In genomic region chr6:57205550-57206328, GRCh38 we compare ENCODE assay signal across 1 cellular context.
A peak's percentile ranks its signal among the peaks of the same experiment; 100 is the strongest.
TF ChIP-seq lines count a peak whose summit lies in the region.

No MANE protein-coding gene starts in this region.

TF ChIP-seq in HEK293, 187 proteins besides CTCF, POLR2A, EP300 and RAD21:
- TF ChIP-seq ZNF623 (tag by site-specific recombination; IDR thresholded peaks at IDR 0.05) (no peak), ZNF664 (tag by site-specific recombination; IDR thresholded peaks at IDR 0.05) (peak; percentile 65), ZNF169 (tag by site-specific recombination; IDR thresholded peaks at IDR 0.05) (no peak), ZBTB44 (tag by site-specific recombination; IDR thresholded peaks at IDR 0.05) (no peak), BCL6B (tag by site-specific recombination; IDR thresholded peaks at IDR 0.05) (no peak), ZNF394 (tag by site-specific recombination; IDR thresholded peaks at IDR 0.05; ENCODE audit: borderline replicate concordance) (no peak), ZNF18 (tag by site-specific recombination; IDR thresholded peaks at IDR 0.05) (no peak), TCF7L2 (IDR thresholded peaks at IDR 0.05; ENCODE audit: borderline replicate concordance, low read depth, low read length) (no peak), PRDM1 (tag by site-specific recombination; IDR thresholded peaks at IDR 0.05) (peak; percentile 78), GLI4 (tag by site-specific recombination; IDR thresholded peaks at IDR 0.05) (no peak), ZBTB20 (tag by site-specific recombination; IDR thresholded peaks at IDR 0.05) (no peak), ZNF501 (tag by site-specific recombination; IDR thresholded peaks at IDR 0.05) (no peak), ZNF138 (tag by site-specific recombination; IDR thresholded peaks at IDR 0.05; ENCODE audit: borderline replicate concordance) (no peak), HIC1 (tag by site-specific recombination; IDR thresholded peaks at IDR 0.05) (no peak)
